Comparison of ENCODE assay signal across 2 cellular contexts in genomic region chr3:87200059-87200458, GRCh38.
TF ChIP-seq lines count a peak whose summit lies in the region.

No MANE protein-coding gene starts in this region.

TF ChIP-seq in IMR-90, 13 proteins besides CTCF, POLR2A, EP300 and RAD21:
- TF ChIP-seq MAFK (IDR thresholded peaks at IDR 0.05; ENCODE audit: low read depth, low read length) (peak; percentile 92), CHD1 (IDR thresholded peaks at IDR 0.05; ENCODE audit: low read depth, low read length) (no peak), ELK1 (IDR thresholded peaks at IDR 0.05; ENCODE audit: borderline replicate concordance, low read depth, low read length) (no peak), BHLHE40 (IDR thresholded peaks at IDR 0.05; ENCODE audit: low read depth, low read length) (no peak)

TF ChIP-seq in H1, 55 proteins besides CTCF, POLR2A, EP300 and RAD21:
- TF ChIP-seq EZH2 (IDR thresholded peaks at IDR 0.05; ENCODE audit: low read depth, low read length, severe bottlenecking) (no peak), MAFK (IDR thresholded peaks at IDR 0.05; ENCODE audit: low read depth, low read length) (peak; percentile 77), USF2 (IDR thresholded peaks at IDR 0.05; ENCODE audit: low read length) (no peak), EGR1 (IDR thresholded peaks at IDR 0.05; ENCODE audit: borderline replicate concordance, low read depth, low read length) (no peak), KDM1A (IDR thresholded peaks at IDR 0.05; ENCODE audit: borderline replicate concordance, low read length) (no peak), RFX5 (IDR thresholded peaks at IDR 0.05; ENCODE audit: borderline replicate concordance, low read depth, low read length) (no peak), TBP (IDR thresholded peaks at IDR 0.05; ENCODE audit: low read depth, low read length) (no peak), RNF2 (IDR thresholded peaks at IDR 0.05; ENCODE audit: borderline replicate concordance, low read depth, low read length, missing control alignments, poor library complexity, severe bottlenecking) (no peak), TAF7 (optimal IDR thresholded peaks at IDR 0.05; ENCODE audit: borderline replicate concordance, low read depth, low read length) (no peak)
